In the genomic region with DNA sequence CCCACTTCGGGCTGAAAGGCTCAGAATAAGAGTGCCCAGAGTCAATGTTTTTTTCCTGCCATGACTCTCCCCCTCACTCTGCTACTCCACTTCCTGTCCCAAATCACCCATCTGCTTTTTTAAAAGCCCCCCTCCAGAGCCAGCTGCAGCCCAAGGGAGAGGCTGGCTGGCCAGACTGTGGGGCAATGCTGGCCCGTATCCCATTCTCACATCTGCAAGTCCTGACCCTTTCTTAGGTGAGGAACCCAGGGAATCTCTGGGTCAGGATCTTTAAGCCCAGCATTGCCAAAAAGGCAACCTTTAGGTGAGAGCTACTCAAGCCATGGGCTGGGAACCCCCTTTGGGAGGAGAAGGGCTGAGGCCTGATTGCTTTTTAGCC, we compare ENCODE assay signal across 1 cellular context.
TF ChIP-seq lines count a peak whose summit lies in the region.

No MANE protein-coding gene starts in this region.

TF ChIP-seq in K562, 482 proteins besides CTCF, POLR2A, EP300 and RAD21 (continued from another document and continues in another):
- TF ChIP-seq, protein P1, sequence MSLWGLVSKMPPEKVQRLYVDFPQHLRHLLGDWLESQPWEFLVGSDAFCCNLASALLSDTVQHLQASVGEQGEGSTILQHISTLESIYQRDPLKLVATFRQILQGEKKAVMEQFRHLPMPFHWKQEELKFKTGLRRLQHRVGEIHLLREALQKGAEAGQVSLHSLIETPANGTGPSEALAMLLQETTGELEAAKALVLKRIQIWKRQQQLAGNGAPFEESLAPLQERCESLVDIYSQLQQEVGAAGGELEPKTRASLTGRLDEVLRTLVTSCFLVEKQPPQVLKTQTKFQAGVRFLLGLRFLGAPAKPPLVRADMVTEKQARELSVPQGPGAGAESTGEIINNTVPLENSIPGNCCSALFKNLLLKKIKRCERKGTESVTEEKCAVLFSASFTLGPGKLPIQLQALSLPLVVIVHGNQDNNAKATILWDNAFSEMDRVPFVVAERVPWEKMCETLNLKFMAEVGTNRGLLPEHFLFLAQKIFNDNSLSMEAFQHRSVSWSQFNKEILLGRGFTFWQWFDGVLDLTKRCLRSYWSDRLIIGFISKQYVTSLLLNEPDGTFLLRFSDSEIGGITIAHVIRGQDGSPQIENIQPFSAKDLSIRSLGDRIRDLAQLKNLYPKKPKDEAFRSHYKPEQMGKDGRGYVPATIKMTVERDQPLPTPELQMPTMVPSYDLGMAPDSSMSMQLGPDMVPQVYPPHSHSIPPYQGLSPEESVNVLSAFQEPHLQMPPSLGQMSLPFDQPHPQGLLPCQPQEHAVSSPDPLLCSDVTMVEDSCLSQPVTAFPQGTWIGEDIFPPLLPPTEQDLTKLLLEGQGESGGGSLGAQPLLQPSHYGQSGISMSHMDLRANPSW (CRISPR knock-in tag; IDR thresholded peaks at IDR 0.05) = no peak
- no peak for TF ChIP-seq SRSF9 (IDR thresholded peaks at IDR 0.05; ENCODE audit: borderline replicate concordance, low read depth, low read length)
- TF ChIP-seq, protein P2, sequence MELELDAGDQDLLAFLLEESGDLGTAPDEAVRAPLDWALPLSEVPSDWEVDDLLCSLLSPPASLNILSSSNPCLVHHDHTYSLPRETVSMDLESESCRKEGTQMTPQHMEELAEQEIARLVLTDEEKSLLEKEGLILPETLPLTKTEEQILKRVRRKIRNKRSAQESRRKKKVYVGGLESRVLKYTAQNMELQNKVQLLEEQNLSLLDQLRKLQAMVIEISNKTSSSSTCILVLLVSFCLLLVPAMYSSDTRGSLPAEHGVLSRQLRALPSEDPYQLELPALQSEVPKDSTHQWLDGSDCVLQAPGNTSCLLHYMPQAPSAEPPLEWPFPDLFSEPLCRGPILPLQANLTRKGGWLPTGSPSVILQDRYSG (tag; conservative IDR thresholded peaks at IDR 0.05; ENCODE audit: low read depth) = no peak
- TF ChIP-seq, protein P3, sequence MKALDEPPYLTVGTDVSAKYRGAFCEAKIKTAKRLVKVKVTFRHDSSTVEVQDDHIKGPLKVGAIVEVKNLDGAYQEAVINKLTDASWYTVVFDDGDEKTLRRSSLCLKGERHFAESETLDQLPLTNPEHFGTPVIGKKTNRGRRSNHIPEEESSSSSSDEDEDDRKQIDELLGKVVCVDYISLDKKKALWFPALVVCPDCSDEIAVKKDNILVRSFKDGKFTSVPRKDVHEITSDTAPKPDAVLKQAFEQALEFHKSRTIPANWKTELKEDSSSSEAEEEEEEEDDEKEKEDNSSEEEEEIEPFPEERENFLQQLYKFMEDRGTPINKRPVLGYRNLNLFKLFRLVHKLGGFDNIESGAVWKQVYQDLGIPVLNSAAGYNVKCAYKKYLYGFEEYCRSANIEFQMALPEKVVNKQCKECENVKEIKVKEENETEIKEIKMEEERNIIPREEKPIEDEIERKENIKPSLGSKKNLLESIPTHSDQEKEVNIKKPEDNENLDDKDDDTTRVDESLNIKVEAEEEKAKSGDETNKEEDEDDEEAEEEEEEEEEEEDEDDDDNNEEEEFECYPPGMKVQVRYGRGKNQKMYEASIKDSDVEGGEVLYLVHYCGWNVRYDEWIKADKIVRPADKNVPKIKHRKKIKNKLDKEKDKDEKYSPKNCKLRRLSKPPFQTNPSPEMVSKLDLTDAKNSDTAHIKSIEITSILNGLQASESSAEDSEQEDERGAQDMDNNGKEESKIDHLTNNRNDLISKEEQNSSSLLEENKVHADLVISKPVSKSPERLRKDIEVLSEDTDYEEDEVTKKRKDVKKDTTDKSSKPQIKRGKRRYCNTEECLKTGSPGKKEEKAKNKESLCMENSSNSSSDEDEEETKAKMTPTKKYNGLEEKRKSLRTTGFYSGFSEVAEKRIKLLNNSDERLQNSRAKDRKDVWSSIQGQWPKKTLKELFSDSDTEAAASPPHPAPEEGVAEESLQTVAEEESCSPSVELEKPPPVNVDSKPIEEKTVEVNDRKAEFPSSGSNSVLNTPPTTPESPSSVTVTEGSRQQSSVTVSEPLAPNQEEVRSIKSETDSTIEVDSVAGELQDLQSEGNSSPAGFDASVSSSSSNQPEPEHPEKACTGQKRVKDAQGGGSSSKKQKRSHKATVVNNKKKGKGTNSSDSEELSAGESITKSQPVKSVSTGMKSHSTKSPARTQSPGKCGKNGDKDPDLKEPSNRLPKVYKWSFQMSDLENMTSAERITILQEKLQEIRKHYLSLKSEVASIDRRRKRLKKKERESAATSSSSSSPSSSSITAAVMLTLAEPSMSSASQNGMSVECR (CRISPR knock-in tag; IDR thresholded peaks at IDR 0.05) = 0 out of 2 replicates have a peak, but pooled peaks have one; percentile 31
- TF ChIP-seq ZNF175 (CRISPR knock-in tag; IDR thresholded peaks at IDR 0.05; ENCODE audit: low read depth) = no peak
- no peak for TF ChIP-seq LCOR (CRISPR knock-in tag; IDR thresholded peaks at IDR 0.05)
- no peak for TF ChIP-seq ZKSCAN1 (IDR thresholded peaks at IDR 0.05; ENCODE audit: low read depth, low read length)
- TF ChIP-seq, protein P4, sequence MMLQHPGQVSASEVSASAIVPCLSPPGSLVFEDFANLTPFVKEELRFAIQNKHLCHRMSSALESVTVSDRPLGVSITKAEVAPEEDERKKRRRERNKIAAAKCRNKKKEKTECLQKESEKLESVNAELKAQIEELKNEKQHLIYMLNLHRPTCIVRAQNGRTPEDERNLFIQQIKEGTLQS (IDR thresholded peaks at IDR 0.05) = 0 out of 2 replicates have a peak, but pooled peaks have one; percentile 6
- TF ChIP-seq, protein P4 (CRISPR knock-in tag; conservative IDR thresholded peaks at IDR 0.05) = no peak
- TF ChIP-seq NFIX (CRISPR knock-in tag; IDR thresholded peaks at IDR 0.05; ENCODE audit: low read depth) = no peak
- TF ChIP-seq, protein P5, sequence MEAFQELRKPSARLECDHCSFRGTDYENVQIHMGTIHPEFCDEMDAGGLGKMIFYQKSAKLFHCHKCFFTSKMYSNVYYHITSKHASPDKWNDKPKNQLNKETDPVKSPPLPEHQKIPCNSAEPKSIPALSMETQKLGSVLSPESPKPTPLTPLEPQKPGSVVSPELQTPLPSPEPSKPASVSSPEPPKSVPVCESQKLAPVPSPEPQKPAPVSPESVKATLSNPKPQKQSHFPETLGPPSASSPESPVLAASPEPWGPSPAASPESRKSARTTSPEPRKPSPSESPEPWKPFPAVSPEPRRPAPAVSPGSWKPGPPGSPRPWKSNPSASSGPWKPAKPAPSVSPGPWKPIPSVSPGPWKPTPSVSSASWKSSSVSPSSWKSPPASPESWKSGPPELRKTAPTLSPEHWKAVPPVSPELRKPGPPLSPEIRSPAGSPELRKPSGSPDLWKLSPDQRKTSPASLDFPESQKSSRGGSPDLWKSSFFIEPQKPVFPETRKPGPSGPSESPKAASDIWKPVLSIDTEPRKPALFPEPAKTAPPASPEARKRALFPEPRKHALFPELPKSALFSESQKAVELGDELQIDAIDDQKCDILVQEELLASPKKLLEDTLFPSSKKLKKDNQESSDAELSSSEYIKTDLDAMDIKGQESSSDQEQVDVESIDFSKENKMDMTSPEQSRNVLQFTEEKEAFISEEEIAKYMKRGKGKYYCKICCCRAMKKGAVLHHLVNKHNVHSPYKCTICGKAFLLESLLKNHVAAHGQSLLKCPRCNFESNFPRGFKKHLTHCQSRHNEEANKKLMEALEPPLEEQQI (IDR thresholded peaks at IDR 0.05) = no peak
- TF ChIP-seq MBD2 (IDR thresholded peaks at IDR 0.05; ENCODE audit: borderline replicate concordance, low read depth) = no peak
- TF ChIP-seq PRPF4 (IDR thresholded peaks at IDR 0.05; ENCODE audit: insufficient read depth, low read depth, low read length, poor library complexity, severe bottlenecking) = no peak
- no peak for TF ChIP-seq ZNF3 (CRISPR knock-in tag; IDR thresholded peaks at IDR 0.05)
- TF ChIP-seq, protein P6, sequence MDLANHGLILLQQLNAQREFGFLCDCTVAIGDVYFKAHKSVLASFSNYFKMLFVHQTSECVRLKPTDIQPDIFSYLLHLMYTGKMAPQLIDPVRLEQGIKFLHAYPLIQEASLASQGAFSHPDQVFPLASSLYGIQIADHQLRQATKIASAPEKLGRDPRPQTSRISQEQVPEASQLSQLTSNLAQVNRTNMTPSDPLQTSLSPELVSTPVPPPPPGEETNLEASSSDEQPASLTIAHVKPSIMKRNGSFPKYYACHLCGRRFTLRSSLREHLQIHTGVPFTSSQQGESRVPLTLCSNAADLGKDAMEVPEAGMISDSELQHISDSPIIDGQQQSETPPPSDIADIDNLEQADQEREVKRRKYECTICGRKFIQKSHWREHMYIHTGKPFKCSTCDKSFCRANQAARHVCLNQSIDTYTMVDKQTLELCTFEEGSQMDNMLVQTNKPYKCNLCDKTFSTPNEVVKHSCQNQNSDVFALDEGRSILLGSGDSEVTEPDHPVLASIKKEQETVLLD (IDR thresholded peaks at IDR 0.05) = peak; percentile 5; the same call in 1 of the 2 replicates
- TF ChIP-seq TEAD2 (tag; IDR thresholded peaks at IDR 0.05) = no peak
- TF ChIP-seq, protein P7, sequence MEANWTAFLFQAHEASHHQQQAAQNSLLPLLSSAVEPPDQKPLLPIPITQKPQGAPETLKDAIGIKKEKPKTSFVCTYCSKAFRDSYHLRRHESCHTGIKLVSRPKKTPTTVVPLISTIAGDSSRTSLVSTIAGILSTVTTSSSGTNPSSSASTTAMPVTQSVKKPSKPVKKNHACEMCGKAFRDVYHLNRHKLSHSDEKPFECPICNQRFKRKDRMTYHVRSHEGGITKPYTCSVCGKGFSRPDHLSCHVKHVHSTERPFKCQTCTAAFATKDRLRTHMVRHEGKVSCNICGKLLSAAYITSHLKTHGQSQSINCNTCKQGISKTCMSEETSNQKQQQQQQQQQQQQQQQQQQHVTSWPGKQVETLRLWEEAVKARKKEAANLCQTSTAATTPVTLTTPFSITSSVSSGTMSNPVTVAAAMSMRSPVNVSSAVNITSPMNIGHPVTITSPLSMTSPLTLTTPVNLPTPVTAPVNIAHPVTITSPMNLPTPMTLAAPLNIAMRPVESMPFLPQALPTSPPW (CRISPR knock-in tag; IDR thresholded peaks at IDR 0.05) = peak; percentile 13; the same call in 1 of the 2 replicates
- TF ChIP-seq MTA1 (IDR thresholded peaks at IDR 0.05; ENCODE audit: borderline replicate concordance) = no peak
- no peak for TF ChIP-seq EZH2 (IDR thresholded peaks at IDR 0.05; ENCODE audit: borderline replicate concordance, low read depth, low read length)
- TF ChIP-seq WHSC1 (IDR thresholded peaks at IDR 0.05; ENCODE audit: low read length) = no peak
- TF ChIP-seq, protein P8, sequence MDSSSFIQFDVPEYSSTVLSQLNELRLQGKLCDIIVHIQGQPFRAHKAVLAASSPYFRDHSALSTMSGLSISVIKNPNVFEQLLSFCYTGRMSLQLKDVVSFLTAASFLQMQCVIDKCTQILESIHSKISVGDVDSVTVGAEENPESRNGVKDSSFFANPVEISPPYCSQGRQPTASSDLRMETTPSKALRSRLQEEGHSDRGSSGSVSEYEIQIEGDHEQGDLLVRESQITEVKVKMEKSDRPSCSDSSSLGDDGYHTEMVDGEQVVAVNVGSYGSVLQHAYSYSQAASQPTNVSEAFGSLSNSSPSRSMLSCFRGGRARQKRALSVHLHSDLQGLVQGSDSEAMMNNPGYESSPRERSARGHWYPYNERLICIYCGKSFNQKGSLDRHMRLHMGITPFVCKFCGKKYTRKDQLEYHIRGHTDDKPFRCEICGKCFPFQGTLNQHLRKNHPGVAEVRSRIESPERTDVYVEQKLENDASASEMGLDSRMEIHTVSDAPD (CRISPR knock-in tag; IDR thresholded peaks at IDR 0.05) = no peak
- no peak for TF ChIP-seq ESRRB (CRISPR knock-in tag; IDR thresholded peaks at IDR 0.05; ENCODE audit: borderline replicate concordance)
- no peak for TF ChIP-seq SUPT5H (IDR thresholded peaks at IDR 0.05)
- TF ChIP-seq TCF7L2 (IDR thresholded peaks at IDR 0.05; ENCODE audit: low read depth, low read length) = no peak
- no peak for TF ChIP-seq KDM1A (IDR thresholded peaks at IDR 0.05)
- peak; percentile 5 for TF ChIP-seq DPF2 (IDR thresholded peaks at IDR 0.05)
- no peak for TF ChIP-seq HDAC1 (IDR thresholded peaks at IDR 0.05)
- no peak for TF ChIP-seq L3MBTL2 (IDR thresholded peaks at IDR 0.05)
- no peak for TF ChIP-seq DDX20 (tag; IDR thresholded peaks at IDR 0.05; ENCODE audit: low read depth)
- 0 out of 2 replicates have a peak, but pooled peaks have one; percentile 4 for TF ChIP-seq MYC (IDR thresholded peaks at IDR 0.05; ENCODE audit: low read depth, low read length)
- TF ChIP-seq MYC (CRISPR knock-in tag; IDR thresholded peaks at IDR 0.05; ENCODE audit: borderline replicate concordance, low read depth) = no peak
- TF ChIP-seq PRMT5 (CRISPR knock-in tag; IDR thresholded peaks at IDR 0.05) = no peak
- TF ChIP-seq SAFB2 (IDR thresholded peaks at IDR 0.05; ENCODE audit: borderline replicate concordance, low read depth, low read length, severe bottlenecking) = no peak
- TF ChIP-seq, protein P9, sequence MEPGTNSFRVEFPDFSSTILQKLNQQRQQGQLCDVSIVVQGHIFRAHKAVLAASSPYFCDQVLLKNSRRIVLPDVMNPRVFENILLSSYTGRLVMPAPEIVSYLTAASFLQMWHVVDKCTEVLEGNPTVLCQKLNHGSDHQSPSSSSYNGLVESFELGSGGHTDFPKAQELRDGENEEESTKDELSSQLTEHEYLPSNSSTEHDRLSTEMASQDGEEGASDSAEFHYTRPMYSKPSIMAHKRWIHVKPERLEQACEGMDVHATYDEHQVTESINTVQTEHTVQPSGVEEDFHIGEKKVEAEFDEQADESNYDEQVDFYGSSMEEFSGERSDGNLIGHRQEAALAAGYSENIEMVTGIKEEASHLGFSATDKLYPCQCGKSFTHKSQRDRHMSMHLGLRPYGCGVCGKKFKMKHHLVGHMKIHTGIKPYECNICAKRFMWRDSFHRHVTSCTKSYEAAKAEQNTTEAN (CRISPR knock-in tag; IDR thresholded peaks at IDR 0.05) = no peak
- TF ChIP-seq ARHGAP35 (IDR thresholded peaks at IDR 0.05; ENCODE audit: partially characterized antibody) = no peak
- TF ChIP-seq, protein P10, sequence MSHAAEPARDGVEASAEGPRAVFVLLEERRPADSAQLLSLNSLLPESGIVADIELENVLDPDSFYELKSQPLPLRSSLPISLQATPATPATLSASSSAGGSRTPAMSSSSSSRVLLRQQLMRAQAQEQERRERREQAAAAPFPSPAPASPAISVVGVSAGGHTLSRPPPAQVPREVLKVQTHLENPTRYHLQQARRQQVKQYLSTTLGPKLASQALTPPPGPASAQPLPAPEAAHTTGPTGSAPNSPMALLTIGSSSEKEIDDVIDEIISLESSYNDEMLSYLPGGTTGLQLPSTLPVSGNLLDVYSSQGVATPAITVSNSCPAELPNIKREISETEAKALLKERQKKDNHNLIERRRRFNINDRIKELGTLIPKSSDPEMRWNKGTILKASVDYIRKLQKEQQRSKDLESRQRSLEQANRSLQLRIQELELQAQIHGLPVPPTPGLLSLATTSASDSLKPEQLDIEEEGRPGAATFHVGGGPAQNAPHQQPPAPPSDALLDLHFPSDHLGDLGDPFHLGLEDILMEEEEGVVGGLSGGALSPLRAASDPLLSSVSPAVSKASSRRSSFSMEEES (CRISPR knock-in tag; IDR thresholded peaks at IDR 0.05) = no peak
